ENCODE assay signal across 16 cellular contexts in genomic region chr6:125836466-125836865, GRCh38. TPM values are rescaled to one million over a fixed set of nuclear protein-coding genes. Genes with fewer than 3 reads are reported as not detected.
DNase-seq lines count a peak whose midpoint lies in the region; ATAC-seq, FAIRE-seq and TF ChIP-seq lines count a peak whose summit lies in the region.
"Had no signal": no experiment of that assay in that cellular context is flagged by ENCODE, and none has a peak within 500 bp of the region (broad histone marks: within the 10 kb centered on the region; RNA-seq: fewer than 3 reads in every experiment).

No MANE protein-coding gene starts in this region.

- no peaks in the 10 kb centered on the region for H3K9me1 ChIP-seq in endothelial cell of umbilical vein (replicated peaks; ENCODE audit: control insufficient read depth, extremely low read depth, insufficient read depth, low read length)

- H3K4me1 ChIP-seq in breast epithelium (no peaks in the 10 kb centered on the region), mammary epithelial cell (ENCODE audit: insufficient read depth, low read length) (no peaks in the 10 kb centered on the region), endothelial cell of umbilical vein (ENCODE audit: control insufficient read depth, extremely low read depth, insufficient read depth, low read length) (peaks cover 38% of the 10 kb centered on the region), neutrophil (ENCODE audit: control insufficient read depth in 1 of 2, insufficient read depth in 1 of 2, low read depth in 1 of 2, low read length in 1 of 2) (peaks cover 53 to 58% of the 10 kb centered on the region in 2 experiments), PC-3 (ENCODE audit: insufficient read depth, low read length) (no peaks in the 10 kb centered on the region)
- H3K4me1 ChIP-seq: BLaER1 had no signal

- DNase-seq in breast epithelium (ENCODE audit: low spot score in 2 of 2): no peak
- no peak for DNase-seq in mammary epithelial cell
- no peak for DNase-seq in endothelial cell of umbilical vein (ENCODE audit: low read depth, low spot score)
- DNase-seq in lower leg skin (ENCODE audit: low spot score in 2 of 2): no peak
- no peak for DNase-seq in PC-3
- no peak for DNase-seq in SW480 (ENCODE audit: low spot score)
- DNase-seq: 8988T; CD4-positive, alpha-beta memory T cell; DMS153; DMS79; GDM1; GM23248 had no signal

- WGBS in mammary epithelial cell (ENCODE audit: low coverage, missing lambda C conversion rate): 94% methylated on average over 2 of the region's 2 CpGs
- 89 to 91% methylated on average over 2 of the region's 2 CpGs for WGBS in lower leg skin, 2 donors

- peak; percentile 55 for FAIRE-seq in endothelial cell of umbilical vein (lab: Jason Lieb, UNC)
- FAIRE-seq: GM12892 had no signal

- H3K9me2 ChIP-seq in PC-3 (replicated peaks; ENCODE audit: low read length): no peaks in the 10 kb centered on the region

- intact Hi-C loops in breast epithelium (cut with DNase I; ENCODE audit: low total_unique reads) (no loop called here), mammary epithelial cell (cut with micrococcal nuclease) (no loop called here), endothelial cell of umbilical vein (cut with micrococcal nuclease) (loop anchor here (5.0 kb wide), 1 partner anchor 44 kb away; the partner anchor contains the start of gene NCOA7), lower leg skin (cut with DNase I; ENCODE audit: low total_unique reads) (no loop called here), PC-3 (cut with micrococcal nuclease) (no loop called here)

- no peak overlapping the region for H3K4me2 ChIP-seq in mammary epithelial cell (ENCODE audit: insufficient read depth, low read depth, low read length)
- no peak overlapping the region for H3K4me2 ChIP-seq in endothelial cell of umbilical vein (ENCODE audit: insufficient read depth, low read length)
- no peak overlapping the region for H3K4me2 ChIP-seq in PC-3 (ENCODE audit: low read length)
- H3K4me2 ChIP-seq: BLaER1 had no signal

- H4K20me1 ChIP-seq in mammary epithelial cell (ENCODE audit: insufficient read depth, low read length) (no peaks in the 10 kb centered on the region), endothelial cell of umbilical vein (replicated peaks; ENCODE audit: control insufficient read depth, extremely low read depth, insufficient read depth, low read length) (peaks cover 2% of the 10 kb centered on the region), PC-3 (ENCODE audit: low read length) (no peaks in the 10 kb centered on the region)
- H4K20me1 ChIP-seq: BLaER1 had no signal

- BruUV-seq in mammary epithelial cell (replicated peaks; lab: Mats Ljungman, UMichigan) (no TSS peak), endothelial cell of umbilical vein (replicated peaks; lab: Mats Ljungman, UMichigan) (no TSS peak), PC-3 (replicated peaks; lab: Mats Ljungman, UMichigan) (no TSS peak)

- H3F3A ChIP-seq in PC-3 (ENCODE audit: low read length, unreplicated experiment): no peaks in the 10 kb centered on the region

- dilution Hi-C loops in mammary epithelial cell (cut with HindIII; ENCODE audit: low sequenced_read_pairs): no loop called here
- dilution Hi-C loops in endothelial cell of umbilical vein (cut with MboI; ENCODE audit: extremely low pct_ligation_motif_present, low sequenced_read_pairs): no loop called here

- H3K36me3 ChIP-seq in breast epithelium (no peaks in the 10 kb centered on the region), mammary epithelial cell (ENCODE audit: insufficient read depth, low read length) (no peaks in the 10 kb centered on the region), endothelial cell of umbilical vein (ENCODE audit: control insufficient read depth in 2 of 2, extremely low read depth in 1 of 2, insufficient read depth in 2 of 2, low read length in 2 of 2) (no peaks in the 10 kb centered on the region), neutrophil (no peaks in the 10 kb centered on the region), PC-3 (ENCODE audit: low read depth, low read length) (no peaks in the 10 kb centered on the region)
- H3K36me3 ChIP-seq: BLaER1, HAP-1 had no signal

- TF ChIP-seq POLR2A in breast epithelium (IDR thresholded peaks at IDR 0.05) (no peak), endothelial cell of umbilical vein (IDR thresholded peaks at IDR 0.05; ENCODE audit: low read depth, low read length) (no peak), lower leg skin (IDR thresholded peaks at IDR 0.05) (no peak)

- H3K9ac ChIP-seq in mammary epithelial cell (ENCODE audit: insufficient read depth, low read length) (no peak overlapping the region), endothelial cell of umbilical vein (replicated peaks; ENCODE audit: extremely low read depth, insufficient read depth, low read length) (no peak overlapping the region), PC-3 (ENCODE audit: low read length) (no peak overlapping the region)
- H3K9ac ChIP-seq: BLaER1, GM23248 had no signal

- H2AFZ ChIP-seq in mammary epithelial cell (ENCODE audit: low read depth, low read length) (no peak overlapping the region), endothelial cell of umbilical vein (ENCODE audit: low read depth, low read length) (no peak overlapping the region), PC-3 (ENCODE audit: low read length) (no peak overlapping the region)
- H2AFZ ChIP-seq: GM23248 had no signal

- CTCF ChIA-PET in mammary epithelial cell (lab: Charles Lee; ENCODE audit: low non-redundant PET): no interaction called here
- CTCF ChIA-PET in endothelial cell of umbilical vein (lab: Charles Lee): interaction anchor here (4.8 kb wide), 1 partner anchor 46 kb away, joined by 40 read pairs; the partner anchor contains the start of gene NCOA7
- CTCF ChIA-PET in PC-3 (lab: Charles Lee): no interaction called here

- H3K27me3 ChIP-seq in breast epithelium (no peaks in the 10 kb centered on the region), mammary epithelial cell (ENCODE audit: insufficient read depth, low read length) (no peaks in the 10 kb centered on the region), endothelial cell of umbilical vein (ENCODE audit: control insufficient read depth in 2 of 2, insufficient read depth in 2 of 2, low read length in 2 of 2) (no peaks in the 10 kb centered on the region), neutrophil (no peaks in the 10 kb centered on the region), PC-3 (ENCODE audit: low read length) (no peaks in the 10 kb centered on the region)
- H3K27me3 ChIP-seq: BLaER1 had no signal

- H3K9me3 ChIP-seq in breast epithelium (no peaks in the 10 kb centered on the region), mammary epithelial cell (replicated peaks; ENCODE audit: insufficient read depth, low read length) (no peaks in the 10 kb centered on the region), endothelial cell of umbilical vein (replicated peaks; ENCODE audit: control insufficient read depth, insufficient read depth, low read length) (no peaks in the 10 kb centered on the region), neutrophil (no peaks in the 10 kb centered on the region), PC-3 (ENCODE audit: low read length) (no peaks in the 10 kb centered on the region)
- H3K9me3 ChIP-seq: BLaER1, HAP-1 had no signal

- no peak for ATAC-seq in PC-3

- no peaks in the 10 kb centered on the region for H3K79me2 ChIP-seq in mammary epithelial cell (ENCODE audit: insufficient read depth, low read length)
- peaks cover 17% of the 10 kb centered on the region for H3K79me2 ChIP-seq in endothelial cell of umbilical vein (ENCODE audit: control insufficient read depth, insufficient read depth, low read length)
- H3K79me2 ChIP-seq in PC-3 (ENCODE audit: low read length): no peaks in the 10 kb centered on the region

- in situ Hi-C loops in mammary epithelial cell (cut with MboI; ENCODE audit: low sequenced_read_pairs in 2 of 2): no loop called here

- H3K4me3 ChIP-seq in breast epithelium (no peak overlapping the region), mammary epithelial cell (replicated peaks in 1 of 3; ENCODE audit: insufficient read depth in 1 of 3, low read depth in 2 of 3, low read length in 3 of 3) (no peak overlapping the region), endothelial cell of umbilical vein (replicated peaks in 1 of 3; ENCODE audit: insufficient read depth in 1 of 3, low read depth in 1 of 3, low read length in 3 of 3) (no peak overlapping the region), neutrophil (ENCODE audit: low read depth in 1 of 2, low read length in 1 of 2) (no peak overlapping the region), lower leg skin (ENCODE audit: low read depth, poor library complexity, severe bottlenecking) (no peak overlapping the region), PC-3 (ENCODE audit: low read length) (no peak overlapping the region)
- H3K4me3 ChIP-seq: BLaER1, GM23248, HAP-1 had no signal

- TF ChIP-seq CTCF in breast epithelium (IDR thresholded peaks at IDR 0.05) (no peak), mammary epithelial cell (conservative IDR thresholded peaks at IDR 0.05 in 1 of 2, IDR thresholded peaks at IDR 0.05 in 1 of 2; ENCODE audit: extremely low read depth in 1 of 2, insufficient read depth in 1 of 2, low read depth in 1 of 2, low read length in 2 of 2) (no peak), endothelial cell of umbilical vein (IDR thresholded peaks at IDR 0.05; ENCODE audit: extremely low read depth in 1 of 2, insufficient read depth in 1 of 2, low read depth in 1 of 2, low read length in 2 of 2) (no peak), neutrophil (IDR thresholded peaks at IDR 0.05) (no peak), lower leg skin (IDR thresholded peaks at IDR 0.05) (no peak), PC-3 (conservative IDR thresholded peaks at IDR 0.05; ENCODE audit: low read depth, low read length) (no peak)

- POLR2A ChIA-PET in endothelial cell of umbilical vein (lab: Charles Lee) (no interaction called here), PC-3 (lab: Charles Lee; ENCODE audit: unreplicated experiment) (no interaction called here)

- H3K27ac ChIP-seq in breast epithelium: peak overlapping the region; percentile 27 to 46
- H3K27ac ChIP-seq in mammary epithelial cell (ENCODE audit: insufficient read depth, low read depth, low read length): no peak overlapping the region
- no peak overlapping the region for H3K27ac ChIP-seq in endothelial cell of umbilical vein (ENCODE audit: insufficient read depth, low read depth, low read length)
- peak overlapping the region; percentile 65 for H3K27ac ChIP-seq in neutrophil
- H3K27ac ChIP-seq in PC-3 (ENCODE audit: low read length): no peak overlapping the region
- H3K27ac ChIP-seq: BLaER1 had no signal

RNA-seq across cellular contexts. Expression of gene NCOA7, which starts 45.7 kb away (rescaled TPM):
- total RNA-seq in breast epithelium (10 to 100 TPM; 62.6 to 94.7 (median 82.4) TPM), mammary epithelial cell (10 to 100 TPM; 29.0 to 29.1 TPM), endothelial cell of umbilical vein (58.2 and 71.2 TPM in 2 replicates), lower leg skin (10 to 100 TPM in 3 of 4 donors, 1 to 10 TPM in 1; 6.8 to 14.9 (median 13.3) TPM), PC-3 (2014; rRNA removed) (12.1 and 13.4 TPM in 2 replicates)
- polyA plus RNA-seq in mammary epithelial cell (10.5 TPM), endothelial cell of umbilical vein (20.3 and 27.7 TPM in 2 replicates)
- polyA minus RNA-seq in mammary epithelial cell (55.3 TPM), endothelial cell of umbilical vein (111 and 159 TPM in 2 replicates)
- polyA plus RNA-seq in endothelial cell of umbilical vein (2011; cell fraction: cytosol; rRNA removed): 25.3 and 29.9 TPM in 2 replicates
- polyA plus RNA-seq in endothelial cell of umbilical vein (2011; cell fraction: nucleus; rRNA removed): 57.9 and 62.1 TPM in 2 replicates
- 39.7 and 40.1 TPM in 2 replicates for polyA plus RNA-seq in endothelial cell of umbilical vein (2012)
- polyA minus RNA-seq in endothelial cell of umbilical vein (2011; cell fraction: cytosol; rRNA and poly(A)+ RNA removed): 52.8 TPM
- 62.9 and 65.0 TPM in 2 replicates for polyA minus RNA-seq in endothelial cell of umbilical vein (2011; cell fraction: nucleus; rRNA and poly(A)+ RNA removed)

Comparison
In these comparisons a context has a peak if more than half of its experiments do, and no peak if none do; other contexts are left out.
1. H3K27ac ChIP-seq: peak in breast epithelium (2 of 2) and neutrophil (single experiment); none in mammary epithelial cell (single experiment), endothelial cell of umbilical vein (single experiment) and PC-3 (single experiment).